In the genomic region with DNA sequence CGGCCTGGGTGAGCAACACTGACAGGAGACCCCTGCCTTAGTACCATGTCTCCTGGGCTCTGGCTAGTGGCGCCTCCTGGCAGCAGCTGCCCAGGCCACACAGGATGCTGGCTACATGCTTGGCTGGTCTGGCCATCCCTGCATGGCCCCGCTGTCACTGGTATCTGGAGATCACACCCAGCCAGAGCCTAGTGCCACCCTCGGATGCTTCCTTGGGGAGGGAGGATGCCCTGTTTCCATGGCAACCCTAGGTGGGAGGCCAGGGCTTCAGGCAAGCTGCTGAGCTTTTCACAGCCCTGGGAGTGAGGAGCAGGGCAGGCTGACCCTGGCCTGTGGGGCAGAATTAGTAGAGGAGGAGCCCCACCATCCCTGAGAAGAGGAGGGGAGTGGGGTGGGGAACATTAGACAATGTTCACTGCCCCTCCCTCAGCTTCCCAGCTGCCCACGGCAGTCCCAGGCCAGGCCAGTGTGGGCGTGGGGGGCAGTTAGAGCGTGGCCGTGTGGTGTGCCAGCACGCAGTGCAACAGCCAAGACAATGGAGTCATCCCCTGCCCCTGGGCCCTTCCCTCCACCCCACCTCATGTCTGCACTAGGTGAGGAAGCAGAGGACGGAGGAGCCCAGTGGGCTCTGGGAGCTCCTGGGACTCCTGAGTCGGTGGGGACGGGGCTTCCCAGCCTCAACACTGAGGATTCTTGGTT, we compare ENCODE assay signal across 18 cellular contexts.
"Had no signal": no experiment of that assay in that cellular context is flagged by ENCODE, and none has a peak within 500 bp of the region (broad histone marks: within the 10 kb centered on the region; RNA-seq: fewer than 3 reads in every experiment).

No MANE protein-coding gene starts in this region.

- H3K27me3 Mint-ChIP-seq: activated T-helper 17 cell treated with anti-CD3 and anti-CD28 coated beads, Interleukin-2, amount 50 U/mL, for 72 hours; effector memory CD8-positive, alpha-beta T cell had no signal

- H3K27ac ChIP-seq: brain microvascular endothelial cell, heart left ventricle, lower lobe of right lung, right atrium auricular region, transverse colon, vagina had no signal

- H3K4me1 ChIP-seq: lower lobe of right lung, transverse colon had no signal

- DNase-seq: activated CD4-positive, CD25-positive, alpha-beta regulatory T cell treated with anti-CD3 and anti-CD28 coated beads, Interleukin-2, amount 50 U/mL, for 72 hours; activated naive CD4-positive, alpha-beta T cell treated with Interleukin-2 at 50 U/mL for 16 hours; brain microvascular endothelial cell; dermis blood vessel endothelial cell; effector memory CD8-positive, alpha-beta T cell; heart left ventricle; left cardiac atrium; lower lobe of right lung; small intestine; stimulated activated CD4-positive, alpha-beta T cell treated with anti-CD3 and anti-CD28 coated beads, Interleukin-4, amount 100 ng/mL, for 24 hours; stimulated activated naive CD4-positive, alpha-beta T cell treated with Interleukin-2 at 50 U/mL for 16 hours; substantia nigra; transverse colon had no signal

- H3K27me3 ChIP-seq: brain microvascular endothelial cell, heart left ventricle, right atrium auricular region, transverse colon, vagina had no signal

- H3K36me3 Mint-ChIP-seq: mesothelial cell of epicardium had no signal

- H3K9me3 ChIP-seq: heart left ventricle, lower lobe of right lung, right atrium auricular region, transverse colon, vagina had no signal

- H3K4me1 Mint-ChIP-seq: activated T-helper 17 cell treated with anti-CD3 and anti-CD28 coated beads, Interleukin-2, amount 50 U/mL, for 72 hours had no signal

- H3K4me3 ChIP-seq: heart left ventricle, lower lobe of right lung, right atrium auricular region, transverse colon, vagina had no signal

- H3K9me3 Mint-ChIP-seq: activated T-helper 17 cell treated with anti-CD3 and anti-CD28 coated beads, Interleukin-2, amount 50 U/mL, for 72 hours; effector memory CD8-positive, alpha-beta T cell; mesothelial cell of epicardium; T-helper 2 cell treated with Interferon-gamma antibody and Interleukin-4, amounts not matched to agents 5 μg/mL and 100 μg/mL, for 36 hours had no signal

- H3K4me3 Mint-ChIP-seq: activated T-helper 17 cell treated with anti-CD3 and anti-CD28 coated beads, Interleukin-2, amount 50 U/mL, for 72 hours; effector memory CD8-positive, alpha-beta T cell; mesothelial cell of epicardium; T-helper 2 cell treated with Interferon-gamma antibody and Interleukin-4, amounts not matched to agents 5 μg/mL and 100 μg/mL, for 36 hours had no signal

- H3K36me3 ChIP-seq: brain microvascular endothelial cell, lower lobe of right lung, right atrium auricular region, transverse colon, vagina had no signal

- ATAC-seq: activated T-helper 17 cell treated with anti-CD3 and anti-CD28 coated beads, Interleukin-2, amount 50 U/mL, for 72 hours; effector memory CD8-positive, alpha-beta T cell; heart left ventricle; lower lobe of right lung had no signal

- H3K27ac Mint-ChIP-seq: activated T-helper 17 cell treated with anti-CD3 and anti-CD28 coated beads, Interleukin-2, amount 50 U/mL, for 72 hours; effector memory CD8-positive, alpha-beta T cell; mesothelial cell of epicardium; T-helper 2 cell treated with Interferon-gamma antibody and Interleukin-4, amounts not matched to agents 5 μg/mL and 100 μg/mL, for 36 hours had no signal
